ENCODE assay signal across 16 cellular contexts in genomic region chrX:132093239-132093860, GRCh38. TPM values are rescaled to one million over a fixed set of nuclear protein-coding genes. Genes with fewer than 3 reads are reported as not detected.
"Had no signal": no experiment of that assay in that cellular context is flagged by ENCODE, and none has a peak within 500 bp of the region (broad histone marks: within the 10 kb centered on the region; RNA-seq: fewer than 3 reads in every experiment).

No MANE protein-coding gene starts in this region.

- ATAC-seq: body of pancreas; stimulated activated memory B cell treated with anti-CD40 and anti-IgM and Interleukin-4, amounts not matched to agents 10 μg/mL and 1 μg/mL and 100 μg/mL, for 72 hours had no signal

- H3K36me3 Mint-ChIP-seq: activated CD4-positive, alpha-beta memory T cell treated with anti-CD3 and anti-CD28 coated beads for 36 hours; activated naive CD8-positive, alpha-beta T cell treated with anti-CD3 and anti-CD28 coated beads for 36 hours; memory B cell; naive thymus-derived CD8-positive, alpha-beta T cell; stimulated activated memory B cell treated with anti-CD40 and anti-IgM and Interleukin-4, amounts not matched to agents 10 μg/mL and 1 μg/mL and 100 μg/mL, for 72 hours had no signal

- H3K27ac Mint-ChIP-seq: activated B cell treated with CpG ODN at 0.5 μM for 24 hours; activated CD4-positive, alpha-beta memory T cell treated with anti-CD3 and anti-CD28 coated beads for 36 hours; activated naive CD8-positive, alpha-beta T cell treated with anti-CD3 and anti-CD28 coated beads for 36 hours; activated T-helper 17 cell treated with anti-CD3 and anti-CD28 coated beads, Interleukin-2, amount 50 U/mL, for 72 hours; memory B cell; naive thymus-derived CD8-positive, alpha-beta T cell; stimulated activated memory B cell treated with anti-CD40 and anti-IgM and Interleukin-4, amounts not matched to agents 10 μg/mL and 1 μg/mL and 100 μg/mL, for 72 hours had no signal

- H3K36me3 ChIP-seq: esophagus muscularis mucosa, heart right ventricle, sigmoid colon, thoracic aorta had no signal

- H3K4me3 ChIP-seq: body of pancreas, esophagus muscularis mucosa, heart right ventricle, sigmoid colon, thoracic aorta had no signal

- H3K9me3 ChIP-seq: body of pancreas, esophagus muscularis mucosa, heart right ventricle, sigmoid colon, thoracic aorta had no signal

- H3K4me1 ChIP-seq: body of pancreas, esophagus muscularis mucosa, heart right ventricle, parathyroid adenoma, sigmoid colon had no signal

- H3K27ac ChIP-seq: body of pancreas, esophagus muscularis mucosa, heart right ventricle, parathyroid adenoma, sigmoid colon, thoracic aorta had no signal

- H3K4me1 Mint-ChIP-seq: activated T-helper 17 cell treated with anti-CD3 and anti-CD28 coated beads, Interleukin-2, amount 50 U/mL, for 72 hours; stimulated activated memory B cell treated with anti-CD40 and anti-IgM and Interleukin-4, amounts not matched to agents 10 μg/mL and 1 μg/mL and 100 μg/mL, for 72 hours had no signal

- H3K4me3 Mint-ChIP-seq: activated B cell treated with CpG ODN at 0.5 μM for 24 hours; activated CD4-positive, alpha-beta memory T cell treated with anti-CD3 and anti-CD28 coated beads for 36 hours; activated naive CD8-positive, alpha-beta T cell treated with anti-CD3 and anti-CD28 coated beads for 36 hours; activated T-helper 17 cell treated with anti-CD3 and anti-CD28 coated beads, Interleukin-2, amount 50 U/mL, for 72 hours; memory B cell; naive thymus-derived CD8-positive, alpha-beta T cell; stimulated activated memory B cell treated with anti-CD40 and anti-IgM and Interleukin-4, amounts not matched to agents 10 μg/mL and 1 μg/mL and 100 μg/mL, for 72 hours had no signal

- H3K9me3 Mint-ChIP-seq: activated B cell treated with CpG ODN at 0.5 μM for 24 hours; activated CD4-positive, alpha-beta memory T cell treated with anti-CD3 and anti-CD28 coated beads for 36 hours; activated naive CD8-positive, alpha-beta T cell treated with anti-CD3 and anti-CD28 coated beads for 36 hours; activated T-helper 17 cell treated with anti-CD3 and anti-CD28 coated beads, Interleukin-2, amount 50 U/mL, for 72 hours; memory B cell; naive thymus-derived CD8-positive, alpha-beta T cell; stimulated activated memory B cell treated with anti-CD40 and anti-IgM and Interleukin-4, amounts not matched to agents 10 μg/mL and 1 μg/mL and 100 μg/mL, for 72 hours had no signal

- H3K27me3 ChIP-seq: body of pancreas, sigmoid colon had no signal

- DNase-seq: activated B cell treated with CpG ODN at 0.5 μM for 24 hours; activated CD4-positive, alpha-beta memory T cell treated with anti-CD3 and anti-CD28 coated beads for 36 hours; activated naive CD8-positive, alpha-beta T cell treated with anti-CD3 and anti-CD28 coated beads for 36 hours; body of pancreas; dermis blood vessel endothelial cell; kidney glomerular epithelial cell; sigmoid colon had no signal

- H3K27me3 Mint-ChIP-seq: activated B cell treated with CpG ODN at 0.5 μM for 24 hours; activated naive CD8-positive, alpha-beta T cell treated with anti-CD3 and anti-CD28 coated beads for 36 hours; naive thymus-derived CD8-positive, alpha-beta T cell; stimulated activated memory B cell treated with anti-CD40 and anti-IgM and Interleukin-4, amounts not matched to agents 10 μg/mL and 1 μg/mL and 100 μg/mL, for 72 hours had no signal

RNA-seq across cellular contexts. Expression of gene FRMD7, which starts 34.5 kb away (rescaled TPM):
- total RNA-seq: activated B cell treated with CpG ODN at 0.5 μM for 24 hours; activated CD4-positive, alpha-beta memory T cell treated with anti-CD3 and anti-CD28 coated beads for 36 hours; activated naive CD8-positive, alpha-beta T cell treated with anti-CD3 and anti-CD28 coated beads for 36 hours; activated T-helper 17 cell treated with anti-CD3 and anti-CD28 coated beads, Interleukin-2, amount 50 U/mL, for 72 hours; body of pancreas; dermis blood vessel endothelial cell; endothelial cell of umbilical vein; esophagus muscularis mucosa; naive thymus-derived CD8-positive, alpha-beta T cell had no signal
- polyA plus RNA-seq: endothelial cell of umbilical vein; heart right ventricle; naive thymus-derived CD8-positive, alpha-beta T cell had no signal
